ENCODE assay signal across 26 cellular contexts in genomic region chr2:200184748-200185574, GRCh38.
DNase-seq lines count a peak whose midpoint lies in the region; TF ChIP-seq lines count a peak whose summit lies in the region.
"Had no signal": no experiment of that assay in that cellular context is flagged by ENCODE, and none has a peak within 500 bp of the region (broad histone marks: within the 10 kb centered on the region; RNA-seq: fewer than 3 reads in every experiment).

No MANE protein-coding gene starts in this region.

- H3K27ac ChIP-seq in esophagus squamous epithelium (no peak overlapping the region), coronary artery (no peak overlapping the region)
- H3K27ac ChIP-seq: 22Rv1, epithelial cell of prostate, parathyroid adenoma had no signal

- H3K27me3 ChIP-seq in neuron (ENCODE audit: insufficient read depth, low read length) (no peaks in the 10 kb centered on the region), esophagus squamous epithelium (peaks cover 0 to 6% (median 0%) of the 10 kb centered on the region in 4 donors)

- H2AFZ ChIP-seq in neuron (ENCODE audit: low read depth, low read length): peak overlapping the region; percentile 64
- H2AFZ ChIP-seq: parathyroid adenoma had no signal

- DNase-seq in NCI-H2171 treated with DMSO at 0.1 percent for 48 hours (lab: John Stamatoyannopoulos, UW) (peak; percentile 37), NCI-H2171 (lab: John Stamatoyannopoulos, UW) (no peak), left kidney (ENCODE audit: low read depth, low spot score) (peak; percentile 52), esophagus squamous epithelium (lab: John Stamatoyannopoulos, UW) (no peak), GM03348 (ENCODE audit: low spot score) (no peak), osteocyte (ENCODE audit: extremely low spot score, unreplicated experiment) (no peak), coronary artery (ENCODE audit: low spot score) (no peak)
- DNase-seq: activated CD4-positive, alpha-beta T cell treated with anti-CD3 and anti-CD28 coated beads, Interleukin-2, amount 10 ng/mL, durations not matched to agents 24 days and 14 days; amygdala; effector CD4-positive, alpha-beta T cell; IMR-90; left ventricle myocardium superior; midbrain; naive B cell; NCI-H1436 treated with DMSO at 0.1 percent for 48 hours; NCI-H510A treated with DMSO at 0.1 percent for 48 hours; right cardiac atrium; stimulated activated CD4-positive, alpha-beta T cell treated with anti-CD3 and anti-CD28 coated beads, Interleukin-4, amount 100 ng/mL, for 24 hours; T1000; trophoblast cell had no signal

- no peak overlapping the region for H3K4me3 ChIP-seq in neuron (ENCODE audit: low read length)
- H3K4me3 ChIP-seq in esophagus squamous epithelium: no peak overlapping the region
- H3K4me3 ChIP-seq in coronary artery: no peak overlapping the region

- no peaks in the 10 kb centered on the region for H3K27me3 Mint-ChIP-seq in osteocyte (ENCODE audit: unreplicated experiment)

- peaks cover 19% of the 10 kb centered on the region for H3K4me1 ChIP-seq in neuron (ENCODE audit: insufficient read depth, low read length)
- no peaks in the 10 kb centered on the region for H3K4me1 ChIP-seq in esophagus squamous epithelium
- H3K4me1 ChIP-seq: parathyroid adenoma had no signal

- H3K9me3 Mint-ChIP-seq in osteocyte (ENCODE audit: unreplicated experiment): no peaks in the 10 kb centered on the region
- H3K9me3 Mint-ChIP-seq: activated CD4-positive, alpha-beta T cell treated with anti-CD3 and anti-CD28 coated beads, Interleukin-2, amount 10 ng/mL, durations not matched to agents 24 days and 14 days; activated naive CD4-positive, alpha-beta T cell treated with anti-CD3 and anti-CD28 coated beads, Interleukin-2, amount 50 U/mL, for 24 hours; naive B cell had no signal

- H3K4me3 Mint-ChIP-seq in osteocyte (ENCODE audit: unreplicated experiment): no peak overlapping the region
- H3K4me3 Mint-ChIP-seq: activated CD4-positive, alpha-beta T cell treated with anti-CD3 and anti-CD28 coated beads, Interleukin-2, amount 10 ng/mL, durations not matched to agents 24 days and 14 days; activated naive CD4-positive, alpha-beta T cell treated with anti-CD3 and anti-CD28 coated beads, Interleukin-2, amount 50 U/mL, for 24 hours; CD14-positive monocyte; naive B cell had no signal

- H3K4me1 Mint-ChIP-seq in osteocyte (ENCODE audit: unreplicated experiment): peaks cover 19% of the 10 kb centered on the region
- H3K4me1 Mint-ChIP-seq: activated CD4-positive, alpha-beta T cell treated with anti-CD3 and anti-CD28 coated beads, Interleukin-2, amount 10 ng/mL, durations not matched to agents 24 days and 14 days; activated naive CD4-positive, alpha-beta T cell treated with anti-CD3 and anti-CD28 coated beads, Interleukin-2, amount 50 U/mL, for 24 hours; CD14-positive monocyte; naive B cell had no signal

- intact Hi-C loops in esophagus squamous epithelium (cut with DNase I): no loop called here

- H3K36me3 ChIP-seq in neuron (ENCODE audit: insufficient read depth, low read length): no peaks in the 10 kb centered on the region
- no peaks in the 10 kb centered on the region for H3K36me3 ChIP-seq in esophagus squamous epithelium

- peaks cover 2% of the 10 kb centered on the region for H3K9me3 ChIP-seq in neuron (ENCODE audit: low read length)
- no peaks in the 10 kb centered on the region for H3K9me3 ChIP-seq in esophagus squamous epithelium

- 62 to 66% methylated on average over 8 of the region's 8 CpGs for WGBS in esophagus squamous epithelium, 2 donors

- H3K27ac Mint-ChIP-seq in osteocyte (ENCODE audit: unreplicated experiment): no peak overlapping the region
- H3K27ac Mint-ChIP-seq: activated CD4-positive, alpha-beta T cell treated with anti-CD3 and anti-CD28 coated beads, Interleukin-2, amount 10 ng/mL, durations not matched to agents 24 days and 14 days; activated naive CD4-positive, alpha-beta T cell treated with anti-CD3 and anti-CD28 coated beads, Interleukin-2, amount 50 U/mL, for 24 hours; CD14-positive monocyte; naive B cell had no signal

- TF ChIP-seq CTCF in esophagus squamous epithelium (IDR thresholded peaks at IDR 0.05): no peak
- TF ChIP-seq CTCF in osteocyte (IDR thresholded peaks at IDR 0.05): no peak
- TF ChIP-seq CTCF in coronary artery (IDR thresholded peaks at IDR 0.05): no peak

- no peak for TF ChIP-seq POLR2A in esophagus squamous epithelium (IDR thresholded peaks at IDR 0.05)

- no peaks in the 10 kb centered on the region for H3K36me3 Mint-ChIP-seq in osteocyte (ENCODE audit: unreplicated experiment)
- H3K36me3 Mint-ChIP-seq: activated naive CD4-positive, alpha-beta T cell treated with anti-CD3 and anti-CD28 coated beads, Interleukin-2, amount 50 U/mL, for 24 hours; CD14-positive monocyte; naive B cell had no signal

Comparison
In these comparisons a context has a peak if more than half of its experiments do, and no peak if none do; other contexts are left out.
1. DNase-seq: peak in NCI-H2171 treated with DMSO at 0.1 percent for 48 hours (single experiment) and left kidney (single experiment); none in NCI-H2171 (single experiment), esophagus squamous epithelium (single experiment), GM03348 (single experiment), osteocyte (single experiment) and coronary artery (single experiment).